ENCODE assay signal across 11 cellular contexts in genomic region chr5:134446938-134447337, GRCh38. TPM values are rescaled to one million over a fixed set of nuclear protein-coding genes. Genes with fewer than 3 reads are reported as not detected.
DNase-seq lines count a peak whose midpoint lies in the region; ATAC-seq, FAIRE-seq and TF ChIP-seq lines count a peak whose summit lies in the region.
"Had no signal": no experiment of that assay in that cellular context is flagged by ENCODE, and none has a peak within 500 bp of the region (broad histone marks: within the 10 kb centered on the region; RNA-seq: fewer than 3 reads in every experiment).

No MANE protein-coding gene starts in this region.

- H3K36me3 ChIP-seq in small intestine (ENCODE audit: control insufficient read depth in 2 of 2, insufficient read depth in 2 of 2, low read length in 2 of 2) (no peaks in the 10 kb centered on the region), PC-9 (ENCODE audit: low read depth) (no peaks in the 10 kb centered on the region)

- BruUV-seq in PC-9 (replicated peaks; lab: Mats Ljungman, UMichigan) = no TSS peak

- peak overlapping the region; percentile 32 for H3K27ac Mint-ChIP-seq in T-helper 17 cell

- H3K27me3 Mint-ChIP-seq in T-helper 17 cell = no peaks in the 10 kb centered on the region

- POLR2A ChIA-PET in PC-9 (lab: Charles Lee; ENCODE audit: unreplicated experiment) = no interaction called here

- no peak overlapping the region for H3K4me3 Mint-ChIP-seq in T-helper 17 cell

- H3K27me3 ChIP-seq in small intestine (ENCODE audit: control insufficient read depth in 2 of 2, insufficient read depth in 2 of 2, low read length in 2 of 2) = no peaks in the 10 kb centered on the region
- no peaks in the 10 kb centered on the region for H3K27me3 ChIP-seq in PC-9 (ENCODE audit: insufficient read depth, low read depth)

- H3K79me2 ChIP-seq in PC-9 (ENCODE audit: low read depth) = no peaks in the 10 kb centered on the region

- intact Hi-C loops in posterior cingulate gyrus (cut with DNase I) = no loop called here
- intact Hi-C loops in PC-9 (cut with micrococcal nuclease; ENCODE audit: unreplicated experiment) = no loop called here

- no peak overlapping the region for H3K4me2 ChIP-seq in PC-9
- H3K4me2 ChIP-seq: KMS-11 had no signal

- H2AFZ ChIP-seq in PC-9 = no peak overlapping the region

- no peaks in the 10 kb centered on the region for H3K36me3 Mint-ChIP-seq in T-helper 17 cell (ENCODE audit: low read depth)

- no peak for FAIRE-seq in small intestine (lab: Jason Lieb, UNC)

- no peak for TF ChIP-seq CTCF in PC-9 (conservative IDR thresholded peaks at IDR 0.05)

- H3K9me3 ChIP-seq in T-helper 17 cell (ENCODE audit: control insufficient read depth, low read length, poor library complexity, severe bottlenecking) = no peaks in the 10 kb centered on the region
- no peaks in the 10 kb centered on the region for H3K9me3 ChIP-seq in small intestine (ENCODE audit: control insufficient read depth, low read depth)
- no peaks in the 10 kb centered on the region for H3K9me3 ChIP-seq in PC-9 (ENCODE audit: insufficient read depth, low read depth)

- DNase-seq in T-helper 17 cell (no peak), small intestine (peak; percentile 90), posterior cingulate gyrus (no peak), PC-9 (no peak)
- DNase-seq: activated T-cell treated with anti-CD3 and anti-CD28 coated beads, Interleukin-2, amount 50 U/mL, for 48 hours; NCI-H226 had no signal

- H3K27ac ChIP-seq in small intestine (ENCODE audit: low read depth in 1 of 2, low read length in 1 of 2) (no peak overlapping the region), PC-9 (no peak overlapping the region)
- H3K27ac ChIP-seq: KMS-11 had no signal

- ATAC-seq in GM18909 (IDR thresholded peaks at IDR 0.05; ENCODE audit: poor library complexity, unreplicated experiment) (peak; percentile 75), HG03060 (IDR thresholded peaks at IDR 0.05; ENCODE audit: low read depth, unreplicated experiment) (peak; percentile 49), T-helper 17 cell (peak; percentile 41), GM19035 (IDR thresholded peaks at IDR 0.05; ENCODE audit: unreplicated experiment) (no peak), GM18498 (IDR thresholded peaks at IDR 0.05; ENCODE audit: unreplicated experiment) (no peak)

- 12 to 48% (median 33%) methylated on average over 2 of the region's 2 CpGs for WGBS in small intestine, 3 donors

- H3K4me1 ChIP-seq in small intestine (ENCODE audit: control insufficient read depth in 2 of 2, insufficient read depth in 1 of 2, low read depth in 1 of 2, low read length in 1 of 2) (peaks cover 5 to 7% of the 10 kb centered on the region in 2 donors), PC-9 (replicated peaks; ENCODE audit: insufficient read depth) (peaks cover 7% of the 10 kb centered on the region)

- H3K4me3 ChIP-seq in small intestine (ENCODE audit: low read depth in 1 of 2, low read length in 2 of 2) = no peak overlapping the region
- H3K4me3 ChIP-seq in PC-9 = no peak overlapping the region

- H3K9me2 ChIP-seq in PC-9 (ENCODE audit: insufficient read depth) = no peaks in the 10 kb centered on the region

- H3K4me1 Mint-ChIP-seq in T-helper 17 cell = peaks cover 6% of the 10 kb centered on the region

- CTCF ChIA-PET in PC-9 (lab: Charles Lee) = no interaction called here

- H4K20me1 ChIP-seq in PC-9 (ENCODE audit: insufficient read depth) = no peaks in the 10 kb centered on the region

- H3F3A ChIP-seq in PC-9 (ENCODE audit: insufficient read depth, low read depth) = peaks cover 5% of the 10 kb centered on the region; the same call in 1 of the 2 replicates

RNA-seq across cellular contexts. Expression of gene CDKN2AIPNL, which starts 35.3 kb away (rescaled TPM):
- total RNA-seq in T-helper 17 cell = 10 to 100 TPM; 16.6 to 17.5 TPM
- 10 to 100 TPM; 39.1 to 52.1 (median 47.0) TPM for polyA plus RNA-seq in small intestine
- 35.3 and 36.1 TPM in 2 replicates for total RNA-seq in PC-9 (2021)

Comparison
In these comparisons a context has a peak if more than half of its experiments do, and no peak if none do; other contexts are left out.
1. ATAC-seq: peak in GM18909 (single experiment), HG03060 (single experiment) and T-helper 17 cell (single experiment); none in GM19035 (single experiment) and GM18498 (single experiment).